ENCODE assay signal across 28 cellular contexts in genomic region chr12:100243137-100243536, GRCh38. TPM values are rescaled to one million over a fixed set of nuclear protein-coding genes. Genes with fewer than 3 reads are reported as not detected.
"Had no signal": no experiment of that assay in that cellular context is flagged by ENCODE, and none has a peak within 500 bp of the region (broad histone marks: within the 10 kb centered on the region; RNA-seq: fewer than 3 reads in every experiment).

No MANE protein-coding gene starts in this region.

- DNase-seq: colonic mucosa; cortex of kidney; dermis blood vessel endothelial cell; dorsolateral prefrontal cortex; effector CD4-positive, alpha-beta T cell; effector CD8-positive, alpha-beta T cell; effector memory CD4-positive, alpha-beta T cell; effector memory CD8-positive, alpha-beta T cell; endodermal cell; erythroblast; esophagus squamous epithelium; foreskin keratinocyte; foreskin melanocyte; gastrocnemius medialis; glutamatergic neuron; head of caudate nucleus; heart left ventricle; heart right ventricle had no signal

- H3K79me2 ChIP-seq: hepatocyte had no signal

- H3K9me3 ChIP-seq: colonic mucosa, esophagus muscularis mucosa, esophagus squamous epithelium, gastrocnemius medialis, gastroesophageal sphincter, heart left ventricle, heart right ventricle had no signal

- ATAC-seq: effector memory CD8-positive, alpha-beta T cell; esophagus mucosa; foreskin keratinocyte; gastrocnemius medialis; gastroesophageal sphincter; heart left ventricle; heart right ventricle had no signal

- H3K4me1 ChIP-seq: colonic mucosa, esophagus muscularis mucosa, esophagus squamous epithelium, foreskin keratinocyte, gastrocnemius medialis, gastroesophageal sphincter, heart left ventricle, heart right ventricle had no signal

- H3K36me3 ChIP-seq: colonic mucosa, esophagus muscularis mucosa, esophagus squamous epithelium, gastrocnemius medialis, gastroesophageal sphincter, heart left ventricle, heart right ventricle had no signal

- H3K27ac ChIP-seq: colonic mucosa, coronary artery, dorsolateral prefrontal cortex, epithelial cell of prostate, esophagus muscularis mucosa, esophagus squamous epithelium, foreskin keratinocyte, gastrocnemius medialis, gastroesophageal sphincter, heart left ventricle, heart right ventricle, hepatocyte had no signal

- H3K4me2 ChIP-seq: hepatocyte had no signal

- H2AFZ ChIP-seq: hepatocyte had no signal

- H3K4me3 ChIP-seq: colonic mucosa, coronary artery, dorsolateral prefrontal cortex, esophagus muscularis mucosa, esophagus squamous epithelium, gastrocnemius medialis, gastroesophageal sphincter, heart left ventricle, heart right ventricle, hepatocyte had no signal

- FAIRE-seq: colon, endometrium, endothelial cell of umbilical vein, frontal cortex had no signal

- H3K27me3 ChIP-seq: colonic mucosa, dorsolateral prefrontal cortex, esophagus muscularis mucosa, esophagus squamous epithelium, foreskin keratinocyte, gastrocnemius medialis, gastroesophageal sphincter, heart left ventricle, heart right ventricle, hepatocyte had no signal

RNA-seq across cellular contexts. Expression of gene DEPDC4, which starts 23.7 kb away (rescaled TPM):
- total RNA-seq: gastrocnemius medialis had no signal
